ENCODE assay signal across 8 cellular contexts in the genomic region with DNA sequence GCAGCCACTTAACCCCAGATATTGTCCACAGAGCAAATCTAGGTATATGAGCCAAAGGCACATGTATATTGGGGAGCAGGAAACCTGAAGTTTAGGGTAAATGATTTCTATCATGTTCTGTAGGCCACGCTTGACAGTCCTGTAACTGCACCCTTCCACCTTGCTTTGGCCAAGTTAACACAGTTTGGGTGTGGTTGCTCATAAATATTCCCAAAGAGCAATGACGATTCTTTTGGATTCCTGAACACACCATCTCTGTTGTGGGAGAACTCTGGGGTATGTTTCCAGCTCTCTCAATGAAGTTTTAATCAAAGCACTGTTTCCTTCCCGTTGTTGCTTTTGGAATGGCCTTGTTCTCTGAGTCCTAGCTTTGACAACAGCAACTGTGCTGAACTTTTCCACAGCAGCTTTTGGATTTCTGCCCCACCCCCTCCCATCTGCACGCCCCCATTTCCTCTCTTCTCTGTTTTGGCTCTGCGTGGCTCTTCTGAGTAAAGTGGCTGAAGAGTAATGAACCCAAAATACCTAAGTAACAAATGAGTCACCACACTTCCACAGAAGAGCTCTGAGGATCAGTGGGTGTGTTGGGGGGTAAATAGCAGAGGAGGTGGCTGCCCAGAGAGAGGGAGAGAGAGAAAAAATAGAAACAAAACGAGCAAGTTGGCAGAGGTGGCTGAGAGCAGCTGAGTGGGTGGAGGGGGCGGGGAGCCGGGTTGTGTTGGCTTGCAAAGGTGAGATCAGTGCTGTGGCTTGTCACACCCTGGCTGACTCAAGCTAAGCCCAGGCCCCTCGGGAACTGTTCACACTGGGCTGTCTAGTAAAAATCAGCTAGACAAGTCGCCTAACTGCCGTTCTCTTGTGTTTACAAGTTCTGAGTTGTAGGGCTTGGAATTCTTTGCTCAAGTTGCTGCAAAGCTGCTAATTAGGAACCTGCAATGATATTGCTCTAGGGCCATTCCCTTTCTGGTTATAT. TPM values are rescaled to one million over a fixed set of nuclear protein-coding genes. Genes with fewer than 3 reads are reported as not detected.
DNase-seq lines count a peak whose midpoint lies in the region; ATAC-seq and TF ChIP-seq lines count a peak whose summit lies in the region.

No MANE protein-coding gene starts in this region.

- no peak overlapping the region for H3K9ac ChIP-seq in OCI-LY1 (ENCODE audit: low read length)

- H3K4me1 ChIP-seq in OCI-LY1 (ENCODE audit: insufficient read depth, low read length, severe bottlenecking), result peaks cover 37% of the 10 kb centered on the region
- peaks cover 21% of the 10 kb centered on the region for H3K4me1 ChIP-seq in osteoblast (ENCODE audit: insufficient read depth, low read length)

- TF ChIP-seq CTCF in OCI-LY1 (IDR thresholded peaks at IDR 0.05; ENCODE audit: low read length) (no peak), osteoblast (IDR thresholded peaks at IDR 0.05; ENCODE audit: extremely low read depth, low read depth, low read length) (no peak)

- DNase-seq in NOMO-1 (lab: John Stamatoyannopoulos, UW; ENCODE audit: unreplicated experiment in 2 of 2), result peak; percentile 17 to 49
- DNase-seq in NOMO-1 treated with dmso at 0.1 percent for 144 hours (lab: John Stamatoyannopoulos, UW; ENCODE audit: unreplicated experiment), result no peak
- peak; percentile 87 for DNase-seq in activated T-helper 1 cell treated with Interleukin-2 at 50 U/mL for 16 hours (ENCODE audit: low read depth)
- DNase-seq in fibroblast of the conjunctiva (ENCODE audit: low read depth), result peak; percentile 46
- DNase-seq in osteoblast (ENCODE audit: insufficient read length, low spot score, missing footprints), result peak; percentile 70
- DNase-seq in superior temporal gyrus (ENCODE audit: extremely low spot score), result peak; percentile 38

- H3K9me2 ChIP-seq in OCI-LY1 (ENCODE audit: low read depth, low read length), result no peaks in the 10 kb centered on the region

- H2AFZ ChIP-seq in OCI-LY1 (ENCODE audit: low read length) (no peak overlapping the region), osteoblast (ENCODE audit: low read length) (no peak overlapping the region)

- H4K20me1 ChIP-seq in OCI-LY1 (ENCODE audit: insufficient read depth, low read length) (no peaks in the 10 kb centered on the region), osteoblast (ENCODE audit: insufficient read depth, low read length) (no peaks in the 10 kb centered on the region)

- no peaks in the 10 kb centered on the region for H3K27me3 ChIP-seq in OCI-LY1 (ENCODE audit: insufficient read depth, low read length)
- no peaks in the 10 kb centered on the region for H3K27me3 ChIP-seq in osteoblast (ENCODE audit: insufficient read depth, low read length)

- H3K36me3 ChIP-seq in OCI-LY1 (ENCODE audit: insufficient read depth, low read length), result no peaks in the 10 kb centered on the region
- H3K36me3 ChIP-seq in osteoblast (ENCODE audit: insufficient read depth, low read length), result no peaks in the 10 kb centered on the region

- H3K27ac ChIP-seq in OCI-LY1 (ENCODE audit: low read depth, low read length, poor library complexity, severe bottlenecking) (no peak overlapping the region), osteoblast (ENCODE audit: low read depth, low read length) (peak overlapping the region; percentile 47)

- H3K9me3 ChIP-seq in OCI-LY1 (ENCODE audit: low read length) (no peaks in the 10 kb centered on the region), osteoblast (ENCODE audit: low read depth, low read length) (no peaks in the 10 kb centered on the region)

- H3K4me3 ChIP-seq in OCI-LY1 (ENCODE audit: low read depth, low read length, poor library complexity, severe bottlenecking) (peak overlapping the region; percentile 9), osteoblast (ENCODE audit: insufficient read depth, low read length) (peak overlapping the region; percentile 33)

- H3K79me2 ChIP-seq in OCI-LY1 (ENCODE audit: insufficient read depth, low read length) (no peaks in the 10 kb centered on the region), osteoblast (ENCODE audit: insufficient read depth, low read length) (no peaks in the 10 kb centered on the region)

- no peaks in the 10 kb centered on the region for H3F3A ChIP-seq in OCI-LY1 (ENCODE audit: insufficient read depth, low read length)

- peak overlapping the region; percentile 48 for H3K4me2 ChIP-seq in OCI-LY1 (ENCODE audit: low read length)
- H3K4me2 ChIP-seq in osteoblast (ENCODE audit: insufficient read depth, low read length), result peak overlapping the region; percentile 79

- peak; percentile 70 for ATAC-seq in HG02973 (IDR thresholded peaks at IDR 0.05; ENCODE audit: unreplicated experiment)

RNA-seq across cellular contexts. Expression of a gene that starts 26.9 kb away (rescaled TPM):
- total RNA-seq in osteoblast, result 17.0 and 19.7 TPM in 2 replicates
